Comparison of ENCODE assay signal across 9 cellular contexts in genomic region chr4:41257901-41258300, GRCh38. TPM values are rescaled to one million over a fixed set of nuclear protein-coding genes. Genes with fewer than 3 reads are reported as not detected.
A peak's percentile ranks its signal among the peaks of the same experiment; 100 is the strongest.
DNase-seq lines count a peak whose midpoint lies in the region; FAIRE-seq and TF ChIP-seq lines count a peak whose summit lies in the region.
"Had no signal": no experiment of that assay in that cellular context is flagged by ENCODE, and none has a peak within 500 bp of the region (broad histone marks: within the 10 kb centered on the region; RNA-seq: fewer than 3 reads in every experiment).

No MANE protein-coding gene starts in this region.

- CTCF ChIA-PET in PC-9 (lab: Charles Lee) = interaction anchor here (0.7 kb wide), 1 partner anchor 328 kb away, joined by 4 read pairs; no protein-coding TSS in a partner anchor

- no peak for FAIRE-seq in GM19239 (lab: Jason Lieb, UNC)

- peak overlapping the region; percentile 90; the same call in 1 of the 2 replicates for H3K27ac ChIP-seq in PC-9
- H3K27ac ChIP-seq: SJSA1 had no signal

- no peak for TF ChIP-seq CTCF in PC-9 (conservative IDR thresholded peaks at IDR 0.05)
- no peak for TF ChIP-seq CTCF in fibroblast of pulmonary artery (IDR thresholded peaks at IDR 0.05; ENCODE audit: low read length, missing control alignments)
- no peak for TF ChIP-seq CTCF in retinal pigment epithelial cell (conservative IDR thresholded peaks at IDR 0.05; ENCODE audit: low read depth, low read length)

- POLR2A ChIA-PET in PC-9 (lab: Charles Lee; ENCODE audit: unreplicated experiment) = interaction anchor here (0.6 to 0.9 kb wide), 2 partner anchors 42 to 265 kb away, joined by 5 to 8 read pairs; no protein-coding TSS in a partner anchor

- peaks cover 48% of the 10 kb centered on the region for H4K20me1 ChIP-seq in PC-9 (ENCODE audit: insufficient read depth)

- H3K4me3 ChIP-seq in PC-9 (peak overlapping the region; percentile 99), fibroblast of pulmonary artery (replicated peaks; ENCODE audit: low read depth, low read length) (peak overlapping the region; percentile 67), retinal pigment epithelial cell (ENCODE audit: low read length) (peak overlapping the region; percentile 82)

- peaks cover 54% of the 10 kb centered on the region for H3K79me2 ChIP-seq in PC-9 (ENCODE audit: low read depth)

- H3K27me3 ChIP-seq in PC-9 (ENCODE audit: insufficient read depth, low read depth) = no peaks in the 10 kb centered on the region

- H3K9me3 ChIP-seq in PC-9 (ENCODE audit: insufficient read depth, low read depth) = no peaks in the 10 kb centered on the region
- H3K9me3 ChIP-seq: SJSA1 had no signal

- peaks cover 61% of the 10 kb centered on the region for H3F3A ChIP-seq in PC-9 (ENCODE audit: insufficient read depth, low read depth)

- peaks cover 33% of the 10 kb centered on the region for H3K4me1 ChIP-seq in PC-9 (replicated peaks; ENCODE audit: insufficient read depth)

- DNase-seq in DMS 273 (lab: John Stamatoyannopoulos, UW; ENCODE audit: unreplicated experiment) (peak; percentile 43), DMS 273 treated with DMSO at 0.1 percent for 48 hours (lab: John Stamatoyannopoulos, UW) (no peak), PC-9 (no peak), fibroblast of pulmonary artery (ENCODE audit: low read depth) (no peak), retinal pigment epithelial cell (ENCODE audit: low read depth) (no peak), NOMO-1 (lab: John Stamatoyannopoulos, UW; ENCODE audit: unreplicated experiment in 2 of 2) (no peak), LoVo (ENCODE audit: low spot score) (no peak), GM19239 (ENCODE audit: insufficient read length, low spot score) (no peak)

- intact Hi-C loops in PC-9 (cut with micrococcal nuclease; ENCODE audit: unreplicated experiment) = loop anchor here (2.0 kb wide), 2 partner anchors 349 to 677 kb away; partner anchors contain the start of gene TMEM33

- no peak overlapping the region for H2AFZ ChIP-seq in PC-9

- no peaks in the 10 kb centered on the region for H3K9me2 ChIP-seq in PC-9 (ENCODE audit: insufficient read depth)

- TSS peak; percentile 37 for BruUV-seq in PC-9 (replicated peaks; lab: Mats Ljungman, UMichigan)

- peak overlapping the region; percentile 93 for H3K4me2 ChIP-seq in PC-9

- H3K36me3 ChIP-seq in PC-9 (ENCODE audit: low read depth) = peaks cover 52% of the 10 kb centered on the region
- H3K36me3 ChIP-seq: SJSA1 had no signal

RNA-seq across cellular contexts. Expression of gene UCHL1, which starts 1.2 kb away (rescaled TPM):
- total RNA-seq in PC-9 (2021) = 1,253 and 1,355 TPM in 2 replicates

RNA-seq across cellular contexts. Expression of gene APBB2, which starts 43.6 kb away (rescaled TPM):
- total RNA-seq in PC-9 (2021) = 33.6 and 46.0 TPM in 2 replicates
